9 cellular contexts compared by ENCODE assay signal in the genomic region with DNA sequence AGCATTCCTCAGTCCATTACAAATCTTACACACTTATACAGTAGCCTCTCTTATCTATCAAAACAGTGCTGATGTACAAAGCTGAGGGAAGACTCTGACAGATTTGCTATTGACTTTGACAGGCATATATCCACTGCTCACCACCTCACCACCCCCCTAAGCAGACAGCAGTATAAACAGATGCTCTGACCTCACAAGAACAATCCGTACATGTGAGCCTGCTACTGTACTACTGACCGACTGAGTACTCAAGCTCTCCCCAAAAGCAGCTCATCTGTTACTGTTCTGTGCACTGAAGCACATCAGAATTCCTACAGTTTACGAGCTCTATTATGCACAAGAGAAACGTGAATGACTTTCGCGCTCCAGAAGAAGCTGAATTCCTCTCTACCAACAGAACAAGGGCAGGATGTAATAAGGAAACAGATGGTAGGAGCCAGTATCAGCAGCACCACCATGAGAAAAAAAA.
DNase-seq lines count a peak whose midpoint lies in the region; ATAC-seq and TF ChIP-seq lines count a peak whose summit lies in the region.
"Had no signal": no experiment of that assay in that cellular context is flagged by ENCODE, and none has a peak within 500 bp of the region (broad histone marks: within the 10 kb centered on the region; RNA-seq: fewer than 3 reads in every experiment).

No MANE protein-coding gene starts in this region.

- CTCF ChIA-PET in OCI-LY7 (lab: Charles Lee; ENCODE audit: unreplicated experiment), result no interaction called here

- H4K20me1 ChIP-seq in GM23248 (ENCODE audit: insufficient read depth) (no peaks in the 10 kb centered on the region), OCI-LY7 (ENCODE audit: insufficient read depth, low read length) (no peaks in the 10 kb centered on the region)

- DNase-seq in GM23248, result peak; percentile 17
- DNase-seq in NCI-H774 (lab: John Stamatoyannopoulos, UW), result peak; percentile 30
- peak; percentile 69 for DNase-seq in globus pallidus (ENCODE audit: low spot score)
- no peak for DNase-seq in OCI-LY7 (ENCODE audit: low spot score)
- DNase-seq in H7, result no peak

- peaks cover 11% of the 10 kb centered on the region for H3K4me1 ChIP-seq in GM23248 (ENCODE audit: insufficient read depth)
- peaks cover 16% of the 10 kb centered on the region for H3K4me1 ChIP-seq in skeletal muscle satellite cell (ENCODE audit: control insufficient read depth, insufficient read depth, low read length)
- no peaks in the 10 kb centered on the region for H3K4me1 ChIP-seq in OCI-LY7 (ENCODE audit: insufficient read depth, low read length, poor library complexity, severe bottlenecking)

- H3K4me2 ChIP-seq in GM23248 (ENCODE audit: unreplicated experiment) (peak overlapping the region; percentile 41), skeletal muscle satellite cell (ENCODE audit: low read length) (peak overlapping the region; percentile 61), OCI-LY7 (ENCODE audit: low read length) (no peak overlapping the region)

- ATAC-seq in GM21447 (IDR thresholded peaks at IDR 0.05; ENCODE audit: unreplicated experiment), result no peak
- no peak for ATAC-seq in activated CD4-positive, CD25-positive, alpha-beta regulatory T cell treated with anti-CD3 and anti-CD28 coated beads, Interleukin-2, amount 50 U/mL, for 24 hours
- ATAC-seq: K562 had no signal

- no peaks in the 10 kb centered on the region for H3K27me3 ChIP-seq in GM23248 (replicated peaks; ENCODE audit: insufficient read depth)
- no peaks in the 10 kb centered on the region for H3K27me3 ChIP-seq in skeletal muscle satellite cell (ENCODE audit: control insufficient read depth, insufficient read depth, low read length)
- no peaks in the 10 kb centered on the region for H3K27me3 ChIP-seq in H7 (ENCODE audit: control insufficient read depth, insufficient read depth, low read length)

- H3K9me3 ChIP-seq in GM23248 (ENCODE audit: low read depth) (no peaks in the 10 kb centered on the region), skeletal muscle satellite cell (replicated peaks; ENCODE audit: low read length) (no peaks in the 10 kb centered on the region), OCI-LY7 (ENCODE audit: low read length) (no peaks in the 10 kb centered on the region)

- H3K9me2 ChIP-seq in GM23248 (ENCODE audit: insufficient read depth), result no peaks in the 10 kb centered on the region; the same call in 1 of the 2 replicates
- no peaks in the 10 kb centered on the region for H3K9me2 ChIP-seq in OCI-LY7 (ENCODE audit: insufficient read depth, low read length)

- 24 to 27% methylated on average over 6 of the region's 6 CpGs for WGBS in GM23248 (ENCODE audit: low coverage in 1 of 2, low lambda C conversion rate in 2 of 2, missing lambda C conversion rate in 2 of 2), 2 experiments

- no peak overlapping the region for H3K9ac ChIP-seq in GM23248
- no peak overlapping the region for H3K9ac ChIP-seq in skeletal muscle satellite cell (ENCODE audit: low read depth, low read length)

- intact Hi-C loops in OCI-LY7 (cut with micrococcal nuclease; ENCODE audit: unreplicated experiment), result no loop called here

- no peaks in the 10 kb centered on the region for H3F3A ChIP-seq in GM23248 (ENCODE audit: insufficient read depth)

- no TSS peak for BruUV-seq in OCI-LY7 (replicated peaks; lab: Mats Ljungman, UMichigan)

- POLR2A ChIA-PET in OCI-LY7 (lab: Charles Lee), result interaction anchor here (0.6 to 0.7 kb wide), 3 partner anchors 342 to 634 kb away, joined by 3 read pairs; no protein-coding TSS in a partner anchor

- in situ Hi-C loops in GM23248 (cut with MboI), result no loop called here

- no peaks in the 10 kb centered on the region for H3K36me3 ChIP-seq in GM23248 (ENCODE audit: low read depth)
- H3K36me3 ChIP-seq in skeletal muscle satellite cell (ENCODE audit: insufficient read depth, low read length), result no peaks in the 10 kb centered on the region
- H3K36me3 ChIP-seq in OCI-LY7 (ENCODE audit: insufficient read depth, low read length), result no peaks in the 10 kb centered on the region
- no peaks in the 10 kb centered on the region for H3K36me3 ChIP-seq in H7 (replicated peaks; ENCODE audit: control insufficient read depth, insufficient read depth, low read length)

- H2AFZ ChIP-seq in GM23248 (peak overlapping the region; percentile 73), OCI-LY7 (ENCODE audit: low read length) (no peak overlapping the region)

- H3K79me2 ChIP-seq in GM23248 (ENCODE audit: insufficient read depth) (no peaks in the 10 kb centered on the region), OCI-LY7 (ENCODE audit: insufficient read depth, low read depth, low read length) (no peaks in the 10 kb centered on the region)

- peak overlapping the region; percentile 34; the same call in 1 of the 2 replicates for H3K4me3 ChIP-seq in GM23248
- H3K4me3 ChIP-seq in skeletal muscle satellite cell (ENCODE audit: low read length), result peak overlapping the region; percentile 38
- no peak overlapping the region for H3K4me3 ChIP-seq in OCI-LY7 (ENCODE audit: low read depth, low read length, poor library complexity, severe bottlenecking)
- H3K4me3 ChIP-seq in H7 (ENCODE audit: insufficient read depth, low read depth, low read length), result no peak overlapping the region
- H3K4me3 ChIP-seq: K562 had no signal

- H3K27ac ChIP-seq in GM23248 (no peak overlapping the region), OCI-LY7 (ENCODE audit: low read depth, low read length, poor library complexity, severe bottlenecking) (no peak overlapping the region)

- no peak for TF ChIP-seq CTCF in OCI-LY7 (conservative IDR thresholded peaks at IDR 0.05; ENCODE audit: low read length)

Comparison
In these comparisons a context has a peak if more than half of its experiments do, and no peak if none do; other contexts are left out.
1. DNase-seq: peak in GM23248 (single experiment), NCI-H774 (single experiment) and globus pallidus (single experiment); none in OCI-LY7 (single experiment) and H7 (single experiment).
2. H3K4me3 ChIP-seq: peak in GM23248 (single experiment) and skeletal muscle satellite cell (single experiment); none in OCI-LY7 (single experiment) and H7 (single experiment).